Comparison of ENCODE assay signal across 30 cellular contexts in genomic region chr14:39939023-39939422, GRCh38.
"Had no signal": no experiment of that assay in that cellular context is flagged by ENCODE, and none has a peak within 500 bp of the region (broad histone marks: within the 10 kb centered on the region; RNA-seq: fewer than 3 reads in every experiment).

No MANE protein-coding gene starts in this region.

- H3K4me1 ChIP-seq: adrenal gland, ascending aorta, gastroesophageal sphincter, heart right ventricle, left lung, psoas muscle, testis had no signal

- DNase-seq: activated CD4-positive, CD25-positive, alpha-beta regulatory T cell treated with anti-CD3 and anti-CD28 coated beads, Interleukin-2, amount 50 U/mL, for 72 hours; activated CD8-positive, alpha-beta memory T cell treated with anti-CD3 and anti-CD28 coated beads for 24 hours; activated CD8-positive, alpha-beta memory T cell treated with anti-CD3 and anti-CD28 coated beads, Interleukin-2, amount 50 U/mL, for 4 hours; activated naive CD4-positive, alpha-beta T cell; activated T-cell treated with anti-CD3 and anti-CD28 coated beads, Interleukin-2, amount 50 U/mL, for 24 hours; adrenal gland; cerebellar nuclear complex; endodermal cell; heart right ventricle; kidney; left lung; mammary epithelial cell; ovary; psoas muscle; right cardiac atrium; stimulated activated CD4-positive, alpha-beta T cell treated with anti-CD3 and anti-CD28 coated beads, Interleukin-15, amount 100 ng/mL, for 24 hours; SW 1271; T-helper 2 cell; testis had no signal

- H3K9me3 ChIP-seq: adrenal gland, ascending aorta, gastroesophageal sphincter, neutrophil, ovary, psoas muscle, testis had no signal

- ATAC-seq: gastroesophageal sphincter; heart right ventricle; left lung; natural killer cell treated with Interleukin-12 subunit alpha and Interleukin-12 subunit beta and Interleukin-15 and Interleukin-18, amount 100 ng/mL, for 72 hours; psoas muscle; right cardiac atrium; stimulated activated memory B cell treated with anti-CD40 and anti-IgM and Interleukin-4, amounts not matched to agents 10 μg/mL and 1 μg/mL and 100 μg/mL, for 72 hours had no signal

- H3K4me3 ChIP-seq: adrenal gland, ascending aorta, coronary artery, gastroesophageal sphincter, heart right ventricle, left lung, ovary, psoas muscle, testis had no signal

- H3K27ac ChIP-seq: adrenal gland, ascending aorta, coronary artery, epithelial cell of prostate, gastroesophageal sphincter, heart right ventricle, left lung, neutrophil, ovary, psoas muscle, testis, VCaP had no signal

- H3K4me3 Mint-ChIP-seq: activated naive CD8-positive, alpha-beta T cell; activated T-cell treated with anti-CD3 and anti-CD28 coated beads, Interleukin-2, amount 50 U/mL, for 24 hours; endodermal cell; natural killer cell treated with Interleukin-12 subunit alpha and Interleukin-12 subunit beta and Interleukin-15 and Interleukin-18, amount 100 ng/mL, for 72 hours; stimulated activated memory B cell treated with anti-CD40 and anti-IgM and Interleukin-4, amounts not matched to agents 10 μg/mL and 1 μg/mL and 100 μg/mL, for 72 hours; type B pancreatic cell had no signal

- H3K4me1 Mint-ChIP-seq: endodermal cell; stimulated activated memory B cell treated with anti-CD40 and anti-IgM and Interleukin-4, amounts not matched to agents 10 μg/mL and 1 μg/mL and 100 μg/mL, for 72 hours had no signal

- H3K9me3 Mint-ChIP-seq: activated T-cell treated with anti-CD3 and anti-CD28 coated beads, Interleukin-2, amount 50 U/mL, for 24 hours; endodermal cell; stimulated activated memory B cell treated with anti-CD40 and anti-IgM and Interleukin-4, amounts not matched to agents 10 μg/mL and 1 μg/mL and 100 μg/mL, for 72 hours; type B pancreatic cell had no signal

- H3K27me3 ChIP-seq: adrenal gland, ascending aorta, gastroesophageal sphincter, heart right ventricle, left lung, neutrophil, ovary, testis had no signal

- H3K27ac Mint-ChIP-seq: activated naive CD8-positive, alpha-beta T cell; activated T-cell treated with anti-CD3 and anti-CD28 coated beads, Interleukin-2, amount 50 U/mL, for 24 hours; activated T-helper 2 cell treated with anti-CD3 and anti-CD28 coated beads, Interferon-gamma antibody, Interleukin-2, Interleukin-4, amounts not matched to agents 10 μg/mL and 5 μg/mL and 100 μg/mL, durations not matched to agents 14 hours and 24 hours and 36 hours; endodermal cell; natural killer cell treated with Interleukin-12 subunit alpha and Interleukin-12 subunit beta and Interleukin-15 and Interleukin-18, amount 100 ng/mL, for 72 hours; stimulated activated memory B cell treated with anti-CD40 and anti-IgM and Interleukin-4, amounts not matched to agents 10 μg/mL and 1 μg/mL and 100 μg/mL, for 72 hours; type B pancreatic cell had no signal

- H3K36me3 ChIP-seq: adrenal gland, ascending aorta, gastroesophageal sphincter, heart right ventricle, left lung, neutrophil, ovary had no signal

- H3K27me3 Mint-ChIP-seq: activated naive CD8-positive, alpha-beta T cell; activated T-cell treated with anti-CD3 and anti-CD28 coated beads, Interleukin-2, amount 50 U/mL, for 24 hours; natural killer cell treated with Interleukin-12 subunit alpha and Interleukin-12 subunit beta and Interleukin-15 and Interleukin-18, amount 100 ng/mL, for 72 hours; stimulated activated memory B cell treated with anti-CD40 and anti-IgM and Interleukin-4, amounts not matched to agents 10 μg/mL and 1 μg/mL and 100 μg/mL, for 72 hours; type B pancreatic cell had no signal

- H3K36me3 Mint-ChIP-seq: natural killer cell treated with Interleukin-12 subunit alpha and Interleukin-12 subunit beta and Interleukin-15 and Interleukin-18, amount 100 ng/mL, for 72 hours; stimulated activated memory B cell treated with anti-CD40 and anti-IgM and Interleukin-4, amounts not matched to agents 10 μg/mL and 1 μg/mL and 100 μg/mL, for 72 hours; type B pancreatic cell had no signal
